Comparison of ENCODE assay signal across 26 cellular contexts in genomic region chr9:133616643-133617405, GRCh38. TPM values are rescaled to one million over a fixed set of nuclear protein-coding genes. Genes with fewer than 3 reads are reported as not detected.
A peak's percentile ranks its signal among the peaks of the same experiment; 100 is the strongest.
DNase-seq lines count a peak whose midpoint lies in the region; ATAC-seq, FAIRE-seq and TF ChIP-seq lines count a peak whose summit lies in the region.
"Had no signal": no experiment of that assay in that cellular context is flagged by ENCODE, and none has a peak within 500 bp of the region (broad histone marks: within the 10 kb centered on the region; RNA-seq: fewer than 3 reads in every experiment).

No MANE protein-coding gene starts in this region.

- ATAC-seq in Right ventricle myocardium inferior (no peak), GM21529 (IDR thresholded peaks at IDR 0.05; ENCODE audit: unreplicated experiment) (no peak), GM18858 (IDR thresholded peaks at IDR 0.05; ENCODE audit: unreplicated experiment) (no peak)
- peak; percentile 29 for ATAC-seq in stimulated activated memory B cell treated with anti-CD40 and anti-IgM and Interleukin-4, amounts not matched to agents 10 μg/mL and 1 μg/mL and 100 μg/mL, for 72 hours
- ATAC-seq: A549 had no signal

- H3K9me3 Mint-ChIP-seq in stimulated activated memory B cell treated with anti-CD40 and anti-IgM and Interleukin-4, amounts not matched to agents 10 μg/mL and 1 μg/mL and 100 μg/mL, for 72 hours, result no peaks in the 10 kb centered on the region

- H3K4me1 ChIP-seq in kidney (ENCODE audit: control insufficient read depth in 1 of 2, insufficient read depth in 1 of 2, low read depth in 1 of 2, low read length in 2 of 2), result no peaks in the 10 kb centered on the region
- H3K4me1 ChIP-seq: A549 had no signal

- peaks cover 57% of the 10 kb centered on the region for H3K27me3 Mint-ChIP-seq in stimulated activated memory B cell treated with anti-CD40 and anti-IgM and Interleukin-4, amounts not matched to agents 10 μg/mL and 1 μg/mL and 100 μg/mL, for 72 hours

- H3K4me3 Mint-ChIP-seq in stimulated activated memory B cell treated with anti-CD40 and anti-IgM and Interleukin-4, amounts not matched to agents 10 μg/mL and 1 μg/mL and 100 μg/mL, for 72 hours, result no peak overlapping the region
- H3K4me3 Mint-ChIP-seq: CD4-positive, alpha-beta memory T cell had no signal

- no peak overlapping the region for H3K27ac ChIP-seq in kidney (ENCODE audit: low read depth in 2 of 2, low read length in 2 of 2)
- H3K27ac ChIP-seq: A549, GM23248 had no signal

- H3K36me3 Mint-ChIP-seq in stimulated activated memory B cell treated with anti-CD40 and anti-IgM and Interleukin-4, amounts not matched to agents 10 μg/mL and 1 μg/mL and 100 μg/mL, for 72 hours, result no peaks in the 10 kb centered on the region
- H3K36me3 Mint-ChIP-seq: CD4-positive, alpha-beta memory T cell had no signal

- no peak overlapping the region for H3K4me3 ChIP-seq in kidney (ENCODE audit: low read length in 2 of 2)
- H3K4me3 ChIP-seq: A549, GM23248 had no signal

- DNase-seq in Right ventricle myocardium inferior (ENCODE audit: missing footprints) (peak; percentile 25), cardiac septum (ENCODE audit: low spot score) (no peak), kidney (peak; percentile 52), AML-193 (lab: John Stamatoyannopoulos, UW) (no peak)
- DNase-seq: 8988T; ACHN; C1 segment of cervical spinal cord; Calu3; CD4-positive, alpha-beta memory T cell; COR-L47; DMS53; DMS79 treated with DMSO at 0.1 percent for 48 hours; GF-D8; GM23248; H7; HCEC 1CT had no signal

- peaks cover 8% of the 10 kb centered on the region for H3K4me1 Mint-ChIP-seq in stimulated activated memory B cell treated with anti-CD40 and anti-IgM and Interleukin-4, amounts not matched to agents 10 μg/mL and 1 μg/mL and 100 μg/mL, for 72 hours

- no peak overlapping the region for H3K27ac Mint-ChIP-seq in stimulated activated memory B cell treated with anti-CD40 and anti-IgM and Interleukin-4, amounts not matched to agents 10 μg/mL and 1 μg/mL and 100 μg/mL, for 72 hours
- H3K27ac Mint-ChIP-seq: CD4-positive, alpha-beta memory T cell had no signal

- no peak for FAIRE-seq in kidney (lab: Jason Lieb, UNC)
- FAIRE-seq: A549, GM12891, GM18507, H1 had no signal

- no peaks in the 10 kb centered on the region for H3K36me3 ChIP-seq in kidney (ENCODE audit: control insufficient read depth in 1 of 2, insufficient read depth in 2 of 2, low read length in 2 of 2)

- H3K9ac ChIP-seq in kidney (ENCODE audit: low read length in 2 of 2), result no peak overlapping the region
- H3K9ac ChIP-seq: GM23248 had no signal

- intact Hi-C loops in Right ventricle myocardium inferior (cut with DNase I), result no loop called here
- intact Hi-C loops in cardiac septum (cut with DNase I), result no loop called here
- intact Hi-C loops in kidney (cut with DNase I), result no loop called here

- TF ChIP-seq CTCF in kidney (IDR thresholded peaks at IDR 0.05; ENCODE audit: borderline replicate concordance, extremely low read depth, insufficient read depth), result no peak

- H3K9me3 ChIP-seq in kidney (ENCODE audit: control insufficient read depth in 1 of 2, low read length in 2 of 2), result no peaks in the 10 kb centered on the region

RNA-seq across cellular contexts. Expression of gene FAM163B, which starts 7.6 kb away (rescaled TPM):
- 0.22 TPM for total RNA-seq in Right ventricle myocardium inferior
- total RNA-seq in cardiac septum, result not detected
- total RNA-seq in kidney, result 0.54 TPM
- not detected for polyA plus RNA-seq in kidney (ENCODE audit: insufficient read depth, low read depth, low replicate concordance)
- total RNA-seq: Calu3; CD4-positive, alpha-beta memory T cell; Daoy; G401; GM23248 had no signal
- polyA plus RNA-seq: A549; BJ; CD4-positive, alpha-beta memory T cell; GM23248 had no signal

RNA-seq across cellular contexts. Expression of gene DBH, which starts 19.3 kb away (rescaled TPM):
- total RNA-seq in Right ventricle myocardium inferior (not detected), cardiac septum (not detected), kidney (not detected)
- 0.39 TPM for polyA plus RNA-seq in kidney (ENCODE audit: insufficient read depth, low read depth, low replicate concordance)
- total RNA-seq: Calu3, Daoy, G401, GM23248, H1 had no signal
- polyA plus RNA-seq: A549, BJ, GM23248 had no signal

Comparison
In these comparisons a context has a peak if more than half of its experiments do, and no peak if none do; other contexts are left out.
1. DNase-seq: peak in Right ventricle myocardium inferior (single experiment) and kidney (single experiment); none in cardiac septum (single experiment) and AML-193 (0 of 2).